In the genomic region with DNA sequence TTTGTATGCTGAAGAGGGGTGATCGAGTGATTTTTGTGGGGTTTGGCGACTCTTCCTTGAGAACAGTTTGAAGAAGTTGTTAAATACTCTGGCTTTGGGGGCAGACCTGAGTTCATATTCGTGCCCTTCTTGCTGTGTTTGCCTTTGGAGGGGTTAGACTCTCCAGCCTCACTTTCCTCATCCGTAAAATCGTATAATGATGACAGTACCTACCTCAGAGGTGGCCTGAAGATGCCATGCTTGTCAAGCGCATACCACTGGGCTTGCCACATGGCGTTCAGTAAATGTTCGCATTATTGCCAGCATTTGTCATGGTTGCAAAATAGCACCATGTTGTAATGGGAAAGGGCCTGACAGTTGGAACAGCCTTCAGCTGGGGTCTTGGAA, we compare ENCODE assay signal across 8 cellular contexts. TPM values are rescaled to one million over a fixed set of nuclear protein-coding genes. Genes with fewer than 3 reads are reported as not detected.
DNase-seq lines count a peak whose midpoint lies in the region; ATAC-seq, FAIRE-seq and TF ChIP-seq lines count a peak whose summit lies in the region.

No MANE protein-coding gene starts in this region.

- no peak overlapping the region for H3K4ac ChIP-seq in mesendoderm (ENCODE audit: low read depth, low read length)

- no peak overlapping the region for H3K23ac ChIP-seq in mesendoderm (ENCODE audit: low read length)

- peak overlapping the region; percentile 99 for H3K27ac Mint-ChIP-seq in T-helper 2 cell treated with Interferon-gamma antibody and Interleukin-4, amounts not matched to agents 5 μg/mL and 100 μg/mL, for 36 hours
- H3K27ac Mint-ChIP-seq in type B pancreatic cell, result peak overlapping the region; percentile 97

- ATAC-seq in GM21619 (IDR thresholded peaks at IDR 0.05; ENCODE audit: unreplicated experiment), result no peak

- H3K4me1 ChIP-seq in duodenal mucosa (ENCODE audit: control insufficient read depth in 1 of 2, insufficient read depth in 2 of 2, low read length in 2 of 2) (peaks cover 24 to 26% of the 10 kb centered on the region in 2 donors), mesendoderm (ENCODE audit: control insufficient read depth, low read depth, low read length) (peaks cover 6% of the 10 kb centered on the region)

- H3K56ac ChIP-seq in mesendoderm (ENCODE audit: low read length), result peak overlapping the region; percentile 95

- H2BK15ac ChIP-seq in mesendoderm (replicated peaks; ENCODE audit: low read depth), result no peak overlapping the region

- H2BK120ac ChIP-seq in mesendoderm (ENCODE audit: low read depth, low read length), result no peak overlapping the region

- peaks cover 4% of the 10 kb centered on the region for H3K79me1 ChIP-seq in mesendoderm (ENCODE audit: low read length)

- H3K27ac ChIP-seq in duodenal mucosa (ENCODE audit: low read depth, low read length), result peak overlapping the region; percentile 87
- H3K27ac ChIP-seq in mesendoderm (ENCODE audit: low read depth, low read length), result no peak overlapping the region

- no peak overlapping the region for H2AK5ac ChIP-seq in mesendoderm (ENCODE audit: low read length)

- H3K36me3 ChIP-seq in duodenal mucosa (ENCODE audit: control insufficient read depth in 1 of 2, insufficient read depth in 2 of 2, low read length in 2 of 2) (no peaks in the 10 kb centered on the region), mesendoderm (ENCODE audit: control insufficient read depth, insufficient read depth, low read length) (no peaks in the 10 kb centered on the region)

- FAIRE-seq in HTR-8/SVneo (lab: Jason Lieb, UNC), result peak; percentile 9

- peaks cover 36% of the 10 kb centered on the region for H3K4me1 Mint-ChIP-seq in T-helper 2 cell treated with Interferon-gamma antibody and Interleukin-4, amounts not matched to agents 5 μg/mL and 100 μg/mL, for 36 hours (ENCODE audit: low read depth)
- H3K4me1 Mint-ChIP-seq in type B pancreatic cell (ENCODE audit: unreplicated experiment), result peaks cover 11% of the 10 kb centered on the region

- no peak overlapping the region for H2BK5ac ChIP-seq in mesendoderm (ENCODE audit: low read length)

- H3K27me3 ChIP-seq in duodenal mucosa (ENCODE audit: control insufficient read depth in 1 of 2, insufficient read depth in 2 of 2, low read length in 2 of 2) (peaks cover 0 to 6% of the 10 kb centered on the region in 2 donors), mesendoderm (ENCODE audit: insufficient read depth, low read length, poor library complexity) (no peaks in the 10 kb centered on the region)

- H4K8ac ChIP-seq in mesendoderm (ENCODE audit: low read depth, low read length), result no peak overlapping the region

- peaks cover 23% of the 10 kb centered on the region for H3K27me3 Mint-ChIP-seq in T-helper 2 cell treated with Interferon-gamma antibody and Interleukin-4, amounts not matched to agents 5 μg/mL and 100 μg/mL, for 36 hours (ENCODE audit: low read depth)
- H3K27me3 Mint-ChIP-seq in type B pancreatic cell, result peaks cover 18% of the 10 kb centered on the region

- TF ChIP-seq CTCF in AG09319 (IDR thresholded peaks at IDR 0.05; ENCODE audit: low read depth, low read length) (no peak), type B pancreatic cell (conservative IDR thresholded peaks at IDR 0.05) (no peak)

- H3K9me3 Mint-ChIP-seq in T-helper 2 cell treated with Interferon-gamma antibody and Interleukin-4, amounts not matched to agents 5 μg/mL and 100 μg/mL, for 36 hours, result no peaks in the 10 kb centered on the region
- peaks cover under 1% of the 10 kb centered on the region for H3K9me3 Mint-ChIP-seq in type B pancreatic cell

- no peak overlapping the region for H4K5ac ChIP-seq in mesendoderm (ENCODE audit: low read length)

- DNase-seq in AG09319 (ENCODE audit: extremely low read depth, low read depth) (peak; percentile 52), HTR-8/SVneo (ENCODE audit: insufficient read length, low spot score) (no peak), mesendoderm (peak; percentile 42), type B pancreatic cell (ENCODE audit: extremely low spot score, unreplicated experiment) (no peak), OCI-M2 (lab: John Stamatoyannopoulos, UW; ENCODE audit: unreplicated experiment) (no peak)
- peak; percentile 20 for DNase-seq in T-helper 2 cell treated with Interferon-gamma antibody and Interleukin-4, amounts not matched to agents 5 μg/mL and 100 μg/mL, for 36 hours (ENCODE audit: low spot score)

- peak overlapping the region; percentile 54 for H3K4me2 ChIP-seq in mesendoderm (ENCODE audit: low read length)

- H3K4me3 ChIP-seq in duodenal mucosa (ENCODE audit: low read depth in 1 of 2, low read length in 2 of 2), result peak overlapping the region; percentile 87 to 94
- H3K4me3 ChIP-seq in mesendoderm (ENCODE audit: low read length), result peak overlapping the region; percentile 75

- peaks cover 10% of the 10 kb centered on the region for H3K79me2 ChIP-seq in mesendoderm (ENCODE audit: control insufficient read depth, insufficient read depth, low read length)

- H3K36me3 Mint-ChIP-seq in T-helper 2 cell treated with Interferon-gamma antibody and Interleukin-4, amounts not matched to agents 5 μg/mL and 100 μg/mL, for 36 hours (ENCODE audit: low read depth), result peaks cover 19% of the 10 kb centered on the region
- no peaks in the 10 kb centered on the region for H3K36me3 Mint-ChIP-seq in type B pancreatic cell

- H3K9me3 ChIP-seq in duodenal mucosa (ENCODE audit: control insufficient read depth in 1 of 2, low read length in 2 of 2), result no peaks in the 10 kb centered on the region

- no CpG with 5 or more reads among the region's 8 CpGs for WGBS in mesendoderm (ENCODE audit: extremely low coverage, insufficient coverage, low lambda C conversion rate)

- H3K9ac ChIP-seq in duodenal mucosa (ENCODE audit: low read depth in 1 of 2, low read length in 2 of 2) (peak overlapping the region; percentile 69 to 95), mesendoderm (ENCODE audit: low read length) (peak overlapping the region; percentile 84)

- H3K4me3 Mint-ChIP-seq in T-helper 2 cell treated with Interferon-gamma antibody and Interleukin-4, amounts not matched to agents 5 μg/mL and 100 μg/mL, for 36 hours, result peak overlapping the region; percentile 98
- H3K4me3 Mint-ChIP-seq in type B pancreatic cell, result peak overlapping the region; percentile 95

- H3K18ac ChIP-seq in mesendoderm (ENCODE audit: low read length), result no peak overlapping the region

RNA-seq across cellular contexts. Expression of gene STK17A, which starts 1.3 kb away (rescaled TPM):
- polyA plus RNA-seq in mesendoderm (2013, experiment 1 of 2), result 10.7 TPM
- polyA plus RNA-seq in mesendoderm (2013, experiment 2 of 2), result 10.8 TPM
- total RNA-seq in type B pancreatic cell (ENCODE audit: low replicate concordance), result 11.0 and 16.7 TPM in 2 replicates

Comparison
In these comparisons a context has a peak if more than half of its experiments do, and no peak if none do; other contexts are left out.
1. DNase-seq: peak in AG09319 (single experiment), T-helper 2 cell treated with Interferon-gamma antibody and Interleukin-4, amounts not matched to agents 5 μg/mL and 100 μg/mL, for 36 hours (single experiment) and mesendoderm (single experiment); none in HTR-8/SVneo (single experiment), type B pancreatic cell (single experiment) and OCI-M2 (single experiment).